ENCODE assay signal across 1 cellular context in the genomic region with DNA sequence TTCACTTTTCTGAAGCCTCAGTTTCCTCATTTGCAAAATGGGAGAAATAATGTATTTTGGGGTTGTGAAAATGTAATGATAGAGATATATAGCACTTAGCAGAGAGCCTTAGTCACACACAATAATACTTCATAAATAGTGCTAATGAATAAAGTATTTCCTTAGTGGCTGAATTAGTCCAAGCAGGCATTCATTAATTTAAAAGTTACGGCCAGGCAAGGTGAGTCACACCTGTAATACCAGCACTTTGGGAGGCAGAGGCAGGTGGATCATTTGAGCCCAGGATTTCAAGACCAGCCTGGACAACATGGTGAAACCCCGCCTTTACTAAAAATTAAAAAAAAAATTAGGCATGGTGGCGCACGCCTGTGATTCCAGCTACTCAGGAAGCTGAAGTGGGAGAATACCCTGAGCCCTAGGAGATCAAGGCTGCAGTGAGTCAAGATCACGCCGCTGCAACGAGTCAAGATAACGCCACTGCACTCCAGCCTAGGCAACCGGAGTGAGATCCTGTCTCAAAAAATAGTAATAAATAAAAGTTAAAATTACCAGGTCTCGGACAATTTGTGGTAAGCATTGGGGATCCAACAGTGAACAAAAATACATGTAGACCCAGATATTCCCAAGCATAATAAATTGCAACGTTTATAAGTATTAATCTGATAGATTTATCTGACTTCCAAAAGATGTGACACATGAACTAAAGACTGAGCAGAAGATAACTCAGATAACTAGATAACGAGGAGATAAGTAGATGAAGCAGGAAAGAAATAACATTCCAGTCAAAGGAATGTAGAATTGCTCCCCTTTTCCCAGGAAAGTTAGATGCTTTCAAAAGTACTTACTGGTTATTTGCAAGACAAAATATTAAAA.
TF ChIP-seq lines count a peak whose summit lies in the region.

No MANE protein-coding gene starts in this region.

TF ChIP-seq in HepG2, 621 proteins besides CTCF, POLR2A, EP300 and RAD21:
- TF ChIP-seq, protein P1, sequence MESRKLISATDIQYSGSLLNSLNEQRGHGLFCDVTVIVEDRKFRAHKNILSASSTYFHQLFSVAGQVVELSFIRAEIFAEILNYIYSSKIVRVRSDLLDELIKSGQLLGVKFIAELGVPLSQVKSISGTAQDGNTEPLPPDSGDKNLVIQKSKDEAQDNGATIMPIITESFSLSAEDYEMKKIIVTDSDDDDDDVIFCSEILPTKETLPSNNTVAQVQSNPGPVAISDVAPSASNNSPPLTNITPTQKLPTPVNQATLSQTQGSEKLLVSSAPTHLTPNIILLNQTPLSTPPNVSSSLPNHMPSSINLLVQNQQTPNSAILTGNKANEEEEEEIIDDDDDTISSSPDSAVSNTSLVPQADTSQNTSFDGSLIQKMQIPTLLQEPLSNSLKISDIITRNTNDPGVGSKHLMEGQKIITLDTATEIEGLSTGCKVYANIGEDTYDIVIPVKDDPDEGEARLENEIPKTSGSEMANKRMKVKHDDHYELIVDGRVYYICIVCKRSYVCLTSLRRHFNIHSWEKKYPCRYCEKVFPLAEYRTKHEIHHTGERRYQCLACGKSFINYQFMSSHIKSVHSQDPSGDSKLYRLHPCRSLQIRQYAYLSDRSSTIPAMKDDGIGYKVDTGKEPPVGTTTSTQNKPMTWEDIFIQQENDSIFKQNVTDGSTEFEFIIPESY (CRISPR knock-in tag; IDR thresholded peaks at IDR 0.05) = 0 out of 2 replicates have a peak, but pooled peaks have one; percentile 24
- TF ChIP-seq NKX3-1 (CRISPR knock-in tag; IDR thresholded peaks at IDR 0.05) = no peak
- TF ChIP-seq ZMYM4 (CRISPR knock-in tag; IDR thresholded peaks at IDR 0.05) = no peak
- no peak for TF ChIP-seq NCOA2 (CRISPR knock-in tag; IDR thresholded peaks at IDR 0.05)
